In genomic region chr12:49126852-49127763, GRCh38 we compare ENCODE assay signal across 1 cellular context.
A peak's percentile ranks its signal among the peaks of the same experiment; 100 is the strongest.
TF ChIP-seq lines count a peak whose summit lies in the region.

No MANE protein-coding gene starts in this region.

TF ChIP-seq in endothelial cell of umbilical vein, 7 proteins besides CTCF, POLR2A, EP300 and RAD21:
- no peak for TF ChIP-seq EZH2 (IDR thresholded peaks at IDR 0.05; ENCODE audit: borderline replicate concordance, low read depth, low read length, severe bottlenecking)
- TF ChIP-seq JUN (IDR thresholded peaks at IDR 0.05; ENCODE audit: borderline replicate concordance, insufficient read depth, insufficient read length, low read depth) = no peak
- no peak for TF ChIP-seq FOS (IDR thresholded peaks at IDR 0.05; ENCODE audit: borderline replicate concordance, insufficient read depth, low read length)
- peak; percentile 63 for TF ChIP-seq POLR2AphosphoS5 (IDR thresholded peaks at IDR 0.05; ENCODE audit: insufficient read depth, low read depth, low read length)
